Comparison of ENCODE assay signal across 8 cellular contexts in the genomic region with DNA sequence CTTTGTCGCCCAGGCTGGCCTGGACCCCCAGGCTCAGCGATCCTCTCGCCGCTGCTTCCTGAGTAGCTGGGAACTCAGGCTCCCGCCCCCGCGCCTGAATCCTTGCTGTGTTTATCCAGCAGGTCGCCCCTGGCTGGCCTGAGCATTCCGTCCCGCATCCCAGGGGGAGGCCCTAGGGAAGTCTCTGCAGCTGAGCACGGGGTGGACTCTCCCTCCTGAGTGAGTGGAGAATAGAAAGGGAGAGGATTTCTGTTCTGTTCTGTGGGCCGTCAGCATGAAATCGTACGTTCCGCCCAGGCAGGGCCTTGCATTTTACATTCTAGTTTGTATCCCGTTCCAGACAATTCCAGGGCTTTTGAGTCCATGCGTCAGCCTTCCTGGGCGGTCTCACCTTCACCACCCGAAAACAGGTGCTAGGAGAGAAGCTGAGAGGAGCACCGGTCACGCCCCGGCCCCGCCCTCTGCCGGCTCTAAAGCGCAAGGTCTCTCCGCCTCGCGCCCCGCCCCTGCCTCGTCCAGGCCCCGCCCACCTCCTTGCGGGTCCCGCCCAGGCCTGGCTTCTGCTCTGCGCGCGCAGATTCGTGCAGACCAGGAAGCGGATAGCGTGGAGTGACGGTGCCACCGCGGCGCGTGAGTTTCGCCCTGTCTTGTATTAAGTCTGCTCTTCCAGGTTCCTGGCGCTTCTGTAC. TPM values are rescaled to one million over a fixed set of nuclear protein-coding genes. Genes with fewer than 3 reads are reported as not detected.
DNase-seq lines count a peak whose midpoint lies in the region; ATAC-seq and TF ChIP-seq lines count a peak whose summit lies in the region.

A gene (plus strand): TSS at position 586 of the 689 bp plus-strand sequence. CDS start 15,285 bp downstream, outside the sequence.

- CTCF ChIA-PET in Calu3 (lab: Charles Lee), result no interaction called here

- DNase-seq in Calu3, result peak; percentile 95
- DNase-seq in HT1080 (ENCODE audit: low read depth), result peak; percentile 75
- DNase-seq in NOMO-1 (lab: John Stamatoyannopoulos, UW; ENCODE audit: unreplicated experiment in 2 of 2), result peak; percentile 85 to 86
- peak; percentile 85 for DNase-seq in activated CD8-positive, alpha-beta memory T cell treated with anti-CD3 and anti-CD28 coated beads, Interleukin-2, amount 50 U/mL, for 1 hour (ENCODE audit: extremely low read depth)
- peak; percentile 97 to 99 for DNase-seq in mesothelial cell of epicardium (ENCODE audit: low spot score in 2 of 2, unreplicated experiment in 2 of 2)
- peak; percentile 93 to 96 for DNase-seq in stimulated activated CD8-positive, alpha-beta memory T cell treated with anti-CD3 and anti-CD28 coated beads, Interleukin-15, amount 100 ng/mL, for 4 hours (ENCODE audit: low read depth in 2 of 2)

- peak within 1 kb of the TSS; percentile 58 for H3K27ac Mint-ChIP-seq in Calu3 (ENCODE audit: unreplicated experiment)
- peak within 1 kb of the TSS; percentile 100 for H3K27ac Mint-ChIP-seq in mesothelial cell of epicardium

- H3K36me3 Mint-ChIP-seq in Calu3 (ENCODE audit: insufficient read depth, unreplicated experiment), result peaks cover 44% of the 10 kb centered on the region
- peaks cover 18% of the 10 kb centered on the region for H3K36me3 Mint-ChIP-seq in mesothelial cell of epicardium

- H3K4me1 Mint-ChIP-seq in Calu3 (ENCODE audit: low read depth, unreplicated experiment), result peaks cover 12% of the 10 kb centered on the region
- H3K4me1 Mint-ChIP-seq in mesothelial cell of epicardium, result peaks cover 26% of the 10 kb centered on the region

- peaks cover 22% of the 10 kb centered on the region for H3K9me3 Mint-ChIP-seq in Calu3 (ENCODE audit: low read depth, unreplicated experiment)
- no peaks in the 10 kb centered on the region for H3K9me3 Mint-ChIP-seq in mesothelial cell of epicardium

- no TSS peak for BruUV-seq in Calu3 (replicated peaks; lab: Mats Ljungman, UMichigan)

- intact Hi-C loops in Calu3 (cut with micrococcal nuclease; ENCODE audit: unreplicated experiment), result no loop called here

- in situ Hi-C loops in endometrial microvascular endothelial cells (cut with HindIII; ENCODE audit: inconsistent ontology term, low pct_unique_long_range_greater_than_20kb, low sequenced_read_pairs), result no loop called here

- TF ChIP-seq CTCF in Calu3 (IDR thresholded peaks at IDR 0.05; ENCODE audit: unreplicated experiment), result peak; percentile 51
- TF ChIP-seq CTCF in mesothelial cell of epicardium (IDR thresholded peaks at IDR 0.05; ENCODE audit: unreplicated experiment), result peak; percentile 60

- no peaks in the 10 kb centered on the region for H3K27me3 Mint-ChIP-seq in Calu3 (ENCODE audit: unreplicated experiment)
- no peaks in the 10 kb centered on the region for H3K27me3 Mint-ChIP-seq in mesothelial cell of epicardium (ENCODE audit: low read depth)

- ATAC-seq in GM21360 (IDR thresholded peaks at IDR 0.05; ENCODE audit: unreplicated experiment), result peak; percentile 93

- H3K4me3 Mint-ChIP-seq in Calu3 (ENCODE audit: low read depth, unreplicated experiment) (peak within 1 kb of the TSS; percentile 79), mesothelial cell of epicardium (peak within 1 kb of the TSS; percentile 96)

RNA-seq across cellular contexts. Expression of the gene that starts here (rescaled TPM):
- 10.6 and 11.4 TPM in 2 replicates for total RNA-seq in Calu3 (2022)
- 3.9 and 4.9 TPM in 2 replicates for total RNA-seq in HT1080 (2014; rRNA removed; shearing (Covaris generic))
- 4.8 and 5.1 TPM in 2 replicates for polyA plus RNA-seq in HT1080 (2015; cell fraction: cytosol; rRNA removed)
- polyA plus RNA-seq in HT1080 (2015; cell fraction: nucleus; rRNA removed), result 11.7 and 11.8 TPM in 2 replicates
- total RNA-seq in endometrial microvascular endothelial cells (ENCODE audit: inconsistent ontology term), result 10.4 TPM
- total RNA-seq in mesothelial cell of epicardium, result 15.0 to 16.2 TPM (median 16.1 TPM) in 3 replicates

Comparison
In these comparisons a context has a peak if more than half of its experiments do, and no peak if none do; other contexts are left out.
1. Peak in every context shown above with its lines: DNase-seq and ATAC-seq.